In the genomic region with DNA sequence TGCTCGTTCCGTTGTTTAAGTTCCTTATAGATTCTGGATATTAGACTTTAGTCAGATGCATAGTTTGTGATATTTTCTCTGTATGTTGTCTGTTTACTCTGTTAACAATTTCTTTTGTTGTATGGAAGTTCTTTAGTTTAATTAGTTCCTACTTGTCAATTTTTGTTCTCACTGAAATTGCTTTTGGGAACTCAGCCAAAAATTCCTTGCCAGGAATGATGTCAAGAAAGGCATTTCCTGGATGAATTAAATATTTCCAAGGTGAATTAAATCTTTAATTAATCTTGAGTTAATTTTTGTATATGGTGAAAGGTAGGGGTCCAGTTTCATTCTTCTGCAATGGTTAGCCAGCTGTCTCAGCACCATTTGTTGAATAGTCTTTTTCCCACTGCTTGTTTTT, we compare ENCODE assay signal across 33 cellular contexts.
"Had no signal": no experiment of that assay in that cellular context is flagged by ENCODE, and none has a peak within 500 bp of the region (broad histone marks: within the 10 kb centered on the region; RNA-seq: fewer than 3 reads in every experiment).

No MANE protein-coding gene starts in this region.

- H3K27me3 ChIP-seq: adrenal gland, brain microvascular endothelial cell, cardiac muscle cell had no signal

- ATAC-seq: activated naive CD4-positive, alpha-beta T cell treated with anti-CD3 and anti-CD28 coated beads, Interleukin-2, amount 50 U/mL, for 72 hours; activated T-cell treated with anti-CD3 and anti-CD28 coated beads, Interleukin-2, amount 50 U/mL, for 4 hours; K562; Right ventricle myocardium inferior had no signal

- H3K4me3 ChIP-seq: adrenal gland, cardiac muscle cell, K562, PC-9 had no signal

- DNase-seq: activated B cell treated with CpG ODN at 0.5 μM for 24 hours; activated CD4-positive, alpha-beta memory T cell treated with anti-CD3 and anti-CD28 coated beads for 36 hours; activated CD4-positive, alpha-beta T cell treated with anti-CD3 and anti-CD28 coated beads for 4 hours; activated CD4-positive, alpha-beta T cell treated with anti-CD3 and anti-CD28 coated beads, Interleukin-2, amount 50 U/mL, for 1 hour; activated CD4-positive, CD25-positive, alpha-beta regulatory T cell treated with anti-CD3 and anti-CD28 coated beads, Interleukin-2, amount 50 U/mL, for 72 hours; activated CD8-positive, alpha-beta memory T cell treated with anti-CD3 and anti-CD28 coated beads, Interleukin-2, amount 50 U/mL, for 4 hours; activated gamma-delta T cell treated with Interleukin-2 at 50 U/mL for 16 hours; activated naive CD4-positive, alpha-beta T cell treated with anti-CD3 and anti-CD28 coated beads for 36 hours; activated T-cell treated with anti-CD3 and anti-CD28 coated beads for 4 hours; activated T-cell treated with anti-CD3 and anti-CD28 coated beads, Interleukin-2, amount 50 U/mL, for 4 hours; adrenal gland; anterior cingulate cortex; brain microvascular endothelial cell; NCI-H1436 treated with DMSO at 0.1 percent for 48 hours; NCI-H1694 treated with DMSO at 0.1 percent for 48 hours; NCI-H2029; NCI-H345; NCI-H524 treated with DMSO at 0.1 percent for 48 hours; NCI-H748 treated with DMSO at 0.1 percent for 48 hours; NK-92 treated with Interleukin-12 subunit alpha and Interleukin-12 subunit beta, amount 100 ng/mL, for 24 hours; PC-9; SIG-M5; SW 1271; T-helper 1 cell; T-helper 2 cell; T-helper 9 cell had no signal

- FAIRE-seq: K562, RCC 7860 had no signal

- H3K27ac ChIP-seq: adrenal gland, brain microvascular endothelial cell, cardiac muscle cell, PC-9, RWPE1, VCaP had no signal

- H3K4me2 ChIP-seq: PC-9 had no signal

- H2AFZ ChIP-seq: PC-9 had no signal

- H3K4me1 ChIP-seq: adrenal gland had no signal

- H3K36me3 ChIP-seq: adrenal gland, brain microvascular endothelial cell, cardiac muscle cell had no signal
